Comparison of ENCODE assay signal across 8 cellular contexts in genomic region chr18:58896268-58896667, GRCh38. TPM values are rescaled to one million over a fixed set of nuclear protein-coding genes. Genes with fewer than 3 reads are reported as not detected.
A peak's percentile ranks its signal among the peaks of the same experiment; 100 is the strongest.
DNase-seq lines count a peak whose midpoint lies in the region; ATAC-seq and TF ChIP-seq lines count a peak whose summit lies in the region.

No MANE protein-coding gene starts in this region.

- POLR2A ChIA-PET in PC-9 (lab: Charles Lee; ENCODE audit: unreplicated experiment): no interaction called here

- H3K4me1 ChIP-seq in OCI-LY3 (ENCODE audit: low read length) (peaks cover 36% of the 10 kb centered on the region), smooth muscle cell (ENCODE audit: low read depth) (peaks cover 3% of the 10 kb centered on the region), PC-9 (replicated peaks; ENCODE audit: insufficient read depth) (no peaks in the 10 kb centered on the region), esophagus muscularis mucosa (peaks cover 28 to 60% (median 46%) of the 10 kb centered on the region in 4 donors)

- H3K9ac ChIP-seq in OCI-LY3 (ENCODE audit: low read length) (peak overlapping the region; percentile 9; the same call in 1 of the 2 replicates), smooth muscle cell (ENCODE audit: low read depth) (no peak overlapping the region)

- H3K9me3 ChIP-seq in OCI-LY3 (ENCODE audit: insufficient read depth, low read length) (no peaks in the 10 kb centered on the region), smooth muscle cell (replicated peaks; ENCODE audit: low read depth) (no peaks in the 10 kb centered on the region), PC-9 (ENCODE audit: insufficient read depth, low read depth) (no peaks in the 10 kb centered on the region), esophagus muscularis mucosa (no peaks in the 10 kb centered on the region)

- no peak for TF ChIP-seq POLR2A in esophagus muscularis mucosa (IDR thresholded peaks at IDR 0.05; ENCODE audit: low read depth)

- DNase-seq in smooth muscle cell (lab: John Stamatoyannopoulos, UW; ENCODE audit: unreplicated experiment) (no peak), PC-9 (no peak), DMS53 treated with DMSO at 0.1 percent for 48 hours (lab: John Stamatoyannopoulos, UW; ENCODE audit: unreplicated experiment) (no peak), NCI-H2171 (lab: John Stamatoyannopoulos, UW) (no peak), esophagus muscularis mucosa (ENCODE audit: extremely low spot score) (no peak)

- H3K27me3 ChIP-seq in OCI-LY3 (ENCODE audit: low read depth, low read length) (no peaks in the 10 kb centered on the region), smooth muscle cell (ENCODE audit: low read depth) (no peaks in the 10 kb centered on the region), PC-9 (ENCODE audit: insufficient read depth, low read depth) (no peaks in the 10 kb centered on the region), esophagus muscularis mucosa (no peaks in the 10 kb centered on the region)

- H3K79me2 ChIP-seq in OCI-LY3 (ENCODE audit: low read length) (peaks cover 69% of the 10 kb centered on the region), smooth muscle cell (ENCODE audit: low read depth) (peaks cover 96% of the 10 kb centered on the region), PC-9 (ENCODE audit: low read depth) (no peaks in the 10 kb centered on the region)

- peak overlapping the region; percentile 48 for H3K27ac ChIP-seq in OCI-LY3 (ENCODE audit: low read length)
- H3K27ac ChIP-seq in smooth muscle cell (ENCODE audit: low read depth): peak overlapping the region; percentile 58
- H3K27ac ChIP-seq in PC-9: no peak overlapping the region
- H3K27ac ChIP-seq in esophagus muscularis mucosa (replicated peaks in 1 of 4): no peak overlapping the region

- H3K4me2 ChIP-seq in OCI-LY3 (ENCODE audit: low read length) (peak overlapping the region; percentile 32), smooth muscle cell (peak overlapping the region; percentile 70), PC-9 (no peak overlapping the region)

- no peaks in the 10 kb centered on the region for H3K9me2 ChIP-seq in PC-9 (ENCODE audit: insufficient read depth)

- H3F3A ChIP-seq in smooth muscle cell (ENCODE audit: low read depth): no peaks in the 10 kb centered on the region
- no peaks in the 10 kb centered on the region for H3F3A ChIP-seq in PC-9 (ENCODE audit: insufficient read depth, low read depth)

- CTCF ChIA-PET in PC-9 (lab: Charles Lee): no interaction called here

- no peaks in the 10 kb centered on the region for H4K20me1 ChIP-seq in OCI-LY3 (ENCODE audit: insufficient read depth, low read length)
- peaks cover 99% of the 10 kb centered on the region for H4K20me1 ChIP-seq in smooth muscle cell (ENCODE audit: low read depth)
- H4K20me1 ChIP-seq in PC-9 (ENCODE audit: insufficient read depth): no peaks in the 10 kb centered on the region

- TF ChIP-seq EP300 in esophagus muscularis mucosa (IDR thresholded peaks at IDR 0.05): no peak

- ATAC-seq in GM18909 (IDR thresholded peaks at IDR 0.05; ENCODE audit: poor library complexity, unreplicated experiment): peak; percentile 88
- ATAC-seq in HG02642 (IDR thresholded peaks at IDR 0.05; ENCODE audit: poor library complexity, unreplicated experiment): peak; percentile 80

- H3K4me3 ChIP-seq in OCI-LY3 (ENCODE audit: low read length) (peak overlapping the region; percentile 4; the same call in 1 of the 2 replicates), smooth muscle cell (no peak overlapping the region), PC-9 (no peak overlapping the region), esophagus muscularis mucosa (no peak overlapping the region)

- intact Hi-C loops in PC-9 (cut with micrococcal nuclease; ENCODE audit: unreplicated experiment): no loop called here
- intact Hi-C loops in esophagus muscularis mucosa (cut with DNase I): no loop called here

- TF ChIP-seq CTCF in OCI-LY3 (IDR thresholded peaks at IDR 0.05; ENCODE audit: low read depth, low read length) (no peak), smooth muscle cell (IDR thresholded peaks at IDR 0.05; ENCODE audit: borderline replicate concordance, insufficient read depth, poor library complexity, severe bottlenecking) (no peak), PC-9 (conservative IDR thresholded peaks at IDR 0.05) (no peak), esophagus muscularis mucosa (IDR thresholded peaks at IDR 0.05) (no peak)

- H3K36me3 ChIP-seq in OCI-LY3 (replicated peaks; ENCODE audit: low read depth, low read length): peaks cover 61% of the 10 kb centered on the region
- no peaks in the 10 kb centered on the region for H3K36me3 ChIP-seq in smooth muscle cell (ENCODE audit: low read depth)
- H3K36me3 ChIP-seq in PC-9 (ENCODE audit: low read depth): no peaks in the 10 kb centered on the region
- H3K36me3 ChIP-seq in esophagus muscularis mucosa: peaks cover 1 to 21% (median 9%) of the 10 kb centered on the region in 4 donors

- 58% methylated on average over 2 of the region's 2 CpGs for WGBS in smooth muscle cell (ENCODE audit: low lambda C conversion rate)
- 89% methylated on average over 2 of the region's 2 CpGs for WGBS in esophagus muscularis mucosa

- H2AFZ ChIP-seq in OCI-LY3 (ENCODE audit: low read depth, low read length) (no peak overlapping the region), smooth muscle cell (ENCODE audit: low read depth) (no peak overlapping the region), PC-9 (no peak overlapping the region)

- BruUV-seq in PC-9 (replicated peaks; lab: Mats Ljungman, UMichigan): no TSS peak

RNA-seq across cellular contexts. Expression of gene ZNF532, which starts 31.6 kb away (rescaled TPM):
- 126 and 133 TPM in 2 replicates for total RNA-seq in smooth muscle cell
- 31.6 and 39.8 TPM in 2 replicates for polyA plus RNA-seq in smooth muscle cell
- total RNA-seq in PC-9 (2021): 19.1 and 21.1 TPM in 2 replicates
- 100 to 1,000 TPM in 1 of 4 donors, 10 to 100 TPM in 3; 62.3 to 121 (median 64.7) TPM for total RNA-seq in esophagus muscularis mucosa

Comparison
In these comparisons a context has a peak if more than half of its experiments do, and no peak if none do; other contexts are left out.
1. H3K27ac ChIP-seq: peak in OCI-LY3 (single experiment) and smooth muscle cell (single experiment); none in PC-9 (single experiment) and esophagus muscularis mucosa (0 of 4).